Comparison of ENCODE assay signal across 35 cellular contexts in the genomic region with DNA sequence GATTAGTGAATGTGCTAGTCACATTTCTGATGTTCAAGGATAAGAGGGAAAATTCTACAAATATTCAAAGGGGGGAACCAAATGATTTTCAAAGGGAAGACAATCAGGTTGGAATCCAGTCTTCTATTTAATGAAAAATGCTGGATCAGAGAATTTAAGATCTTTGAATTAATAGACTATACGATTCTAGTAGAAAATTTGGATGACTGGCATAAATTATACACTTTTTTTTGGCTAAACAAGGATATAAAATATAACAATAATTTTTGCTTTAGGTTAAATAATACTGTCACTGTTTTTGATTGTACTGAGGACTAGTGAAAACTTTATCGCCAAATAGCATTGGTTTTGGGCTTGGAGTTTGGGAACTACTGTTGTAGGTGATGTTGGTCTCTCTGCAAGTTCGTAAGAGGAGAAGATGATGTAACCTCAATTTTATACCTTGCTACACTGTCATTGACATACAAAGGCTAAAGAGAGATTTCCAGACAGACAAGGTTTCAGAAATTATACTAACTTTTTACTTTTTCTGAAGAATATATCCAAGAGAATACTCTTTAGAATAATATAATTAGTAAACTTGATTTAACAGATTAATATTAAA.
"Had no signal": no experiment of that assay in that cellular context is flagged by ENCODE, and none has a peak within 500 bp of the region (broad histone marks: within the 10 kb centered on the region; RNA-seq: fewer than 3 reads in every experiment).

No MANE protein-coding gene starts in this region.

- H3K27me3 ChIP-seq: adrenal gland, body of pancreas, breast epithelium, MG63, Peyer's patch, SJSA1 had no signal

- H3K9ac ChIP-seq: SK-N-SH had no signal

- H3K27ac Mint-ChIP-seq: activated B cell treated with CpG ODN at 0.5 μM for 24 hours; activated CD4-positive, alpha-beta memory T cell treated with anti-CD3 and anti-CD28 coated beads, Interleukin-2, amount 10 ng/mL, durations not matched to agents 7 days and 5 days; activated naive CD4-positive, alpha-beta T cell treated with anti-CD3 and anti-CD28 coated beads, Interleukin-2, amount 50 U/mL, for 72 hours; T-helper 1 cell treated with Interleukin-12 subunit alpha and Interleukin-12 subunit beta and Interleukin-4 antibody, amounts not matched to agents 30 μg/mL and 1 μg/mL, for 36 hours; T-helper 2 cell treated with Interferon-gamma antibody and Interleukin-4, amounts not matched to agents 5 μg/mL and 100 μg/mL, for 36 hours had no signal

- H3K9me3 ChIP-seq: adrenal gland, body of pancreas, breast epithelium, Peyer's patch, SJSA1 had no signal

- H3K27me3 Mint-ChIP-seq: activated B cell treated with CpG ODN at 0.5 μM for 24 hours; activated CD4-positive, alpha-beta memory T cell treated with anti-CD3 and anti-CD28 coated beads, Interleukin-2, amount 10 ng/mL, durations not matched to agents 7 days and 5 days; activated T-helper 17 cell treated with anti-CD3 and anti-CD28 coated beads, Interleukin-2, amount 50 U/mL, for 72 hours had no signal

- H3K27ac ChIP-seq: adrenal gland, body of pancreas, breast epithelium, Peyer's patch, SJSA1, VCaP had no signal

- H3K4me1 ChIP-seq: body of pancreas, breast epithelium, SJSA1 had no signal

- H3K4me3 Mint-ChIP-seq: activated B cell treated with CpG ODN at 0.5 μM for 24 hours; activated CD4-positive, alpha-beta memory T cell treated with anti-CD3 and anti-CD28 coated beads, Interleukin-2, amount 10 ng/mL, durations not matched to agents 7 days and 5 days; activated T-cell treated with anti-CD3 and anti-CD28 coated beads, Interleukin-2, amount 50 U/mL, for 72 hours; activated T-helper 17 cell treated with anti-CD3 and anti-CD28 coated beads, Interleukin-2, amount 50 U/mL, for 72 hours; T-helper 1 cell treated with Interleukin-12 subunit alpha and Interleukin-12 subunit beta and Interleukin-4 antibody, amounts not matched to agents 30 μg/mL and 1 μg/mL, for 36 hours; T-helper 2 cell treated with Interferon-gamma antibody and Interleukin-4, amounts not matched to agents 5 μg/mL and 100 μg/mL, for 36 hours had no signal

- H3K4me3 ChIP-seq: adrenal gland, body of pancreas, breast epithelium, MG63, Peyer's patch, SJSA1 had no signal

- ATAC-seq: activated naive CD4-positive, alpha-beta T cell treated with anti-CD3 and anti-CD28 coated beads, Interleukin-2, amount 50 U/mL, for 72 hours; activated T-cell treated with anti-CD3 and anti-CD28 coated beads, Interleukin-2, amount 50 U/mL, for 72 hours; activated T-helper 17 cell treated with anti-CD3 and anti-CD28 coated beads, Interleukin-2, amount 50 U/mL, for 72 hours; body of pancreas; PC-3 had no signal

- H3K36me3 ChIP-seq: adrenal gland, breast epithelium, MG63, Peyer's patch, SJSA1 had no signal

- H3K4me2 ChIP-seq: SK-N-SH had no signal

- DNase-seq: activated B cell treated with CpG ODN at 0.5 μM for 24 hours; activated CD4-positive, alpha-beta memory T cell treated with anti-CD3 and anti-CD28 coated beads, Interleukin-2, amount 10 ng/mL, durations not matched to agents 7 days and 5 days; activated CD4-positive, alpha-beta T cell treated with anti-CD3 and anti-CD28 coated beads for 4 hours; activated CD4-positive, CD25-positive, alpha-beta regulatory T cell treated with anti-CD3 and anti-CD28 coated beads, Interleukin-2, amount 50 U/mL, for 72 hours; activated effector memory CD4-positive, alpha-beta T cell treated with anti-CD3 and anti-CD28 coated beads, Interleukin-2, amount 50 U/mL, for 16 hours; activated naive CD4-positive, alpha-beta T cell; activated T-cell treated with anti-CD3 and anti-CD28 coated beads, Interleukin-2, amount 50 U/mL, for 1 hour; activated T-cell treated with anti-CD3 and anti-CD28 coated beads, Interleukin-2, amount 50 U/mL, for 72 hours; adrenal gland; body of pancreas; KG1; MG63; NCI-H1048; NCI-H1105 treated with DMSO at 0.1 percent for 48 hours; NCI-H1436; NCI-H1694; NCI-H1930; NCI-H2081 treated with DMSO at 0.1 percent for 48 hours; NCI-H345; NCI-H510A; NCI-H526; NCI-H748 treated with DMSO at 0.1 percent for 48 hours; NK-92 treated with Interleukin-12 subunit alpha and Interleukin-12 subunit beta, amount 100 ng/mL, for 24 hours; Peyer's patch; SHP77 treated with DMSO at 0.1 percent for 48 hours; SK-N-SH had no signal

- FAIRE-seq: astrocyte had no signal
